Comparison of ENCODE assay signal across 10 cellular contexts in the genomic region with DNA sequence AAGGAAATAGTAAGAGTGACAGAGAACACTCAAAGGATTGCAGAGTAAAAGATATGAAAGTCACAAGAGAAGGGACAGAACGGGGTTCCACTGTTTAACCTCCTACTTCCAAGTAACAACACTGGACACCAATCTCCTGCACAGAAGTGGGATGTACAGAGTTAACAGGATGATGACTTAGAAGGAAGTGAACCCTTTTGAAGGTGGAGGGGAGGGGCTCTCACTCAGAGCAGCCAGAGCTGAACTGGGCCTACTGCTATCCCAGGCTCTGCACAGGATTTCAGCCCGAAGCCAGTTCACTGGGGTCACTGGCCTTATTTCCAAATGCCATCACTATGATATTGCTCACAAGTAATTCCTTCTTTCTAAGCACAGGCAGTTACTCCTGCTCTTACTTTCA.
DNase-seq lines count a peak whose midpoint lies in the region; ATAC-seq and TF ChIP-seq lines count a peak whose summit lies in the region.
"Had no signal": no experiment of that assay in that cellular context is flagged by ENCODE, and none has a peak within 500 bp of the region (broad histone marks: within the 10 kb centered on the region; RNA-seq: fewer than 3 reads in every experiment).

No MANE protein-coding gene starts in this region.

- H3K9me3 ChIP-seq in parathyroid adenoma (ENCODE audit: control insufficient read depth, low read length), result no peaks in the 10 kb centered on the region
- H3K9me3 ChIP-seq in suprapubic skin, result no peaks in the 10 kb centered on the region

- TF ChIP-seq CTCF in fibroblast of pulmonary artery (IDR thresholded peaks at IDR 0.05; ENCODE audit: low read length, missing control alignments) (no peak), parathyroid adenoma (IDR thresholded peaks at IDR 0.05) (no peak), suprapubic skin (IDR thresholded peaks at IDR 0.05) (no peak)

- H3K4me1 ChIP-seq in parathyroid adenoma (no peaks in the 10 kb centered on the region), suprapubic skin (peaks cover 31% of the 10 kb centered on the region)

- TF ChIP-seq POLR2A in suprapubic skin (IDR thresholded peaks at IDR 0.05), result no peak

- no peaks in the 10 kb centered on the region for H3K79me2 ChIP-seq in parathyroid adenoma

- peak overlapping the region; percentile 34 for H2AFZ ChIP-seq in parathyroid adenoma

- no peak overlapping the region for H3K9ac ChIP-seq in parathyroid adenoma

- no peaks in the 10 kb centered on the region for H3K36me3 ChIP-seq in parathyroid adenoma (ENCODE audit: control insufficient read depth, insufficient read depth, low read length)
- no peaks in the 10 kb centered on the region for H3K36me3 ChIP-seq in suprapubic skin

- peak overlapping the region; percentile 11 for H3K27ac ChIP-seq in parathyroid adenoma
- H3K27ac ChIP-seq in suprapubic skin, result no peak overlapping the region
- H3K27ac ChIP-seq: VCaP had no signal

- ATAC-seq in HG03378 (IDR thresholded peaks at IDR 0.05; ENCODE audit: unreplicated experiment), result no peak

- no peak overlapping the region for H3K4me3 ChIP-seq in fibroblast of pulmonary artery (replicated peaks; ENCODE audit: low read depth, low read length)
- no peak overlapping the region for H3K4me3 ChIP-seq in parathyroid adenoma (ENCODE audit: low read depth, low read length)
- no peak overlapping the region for H3K4me3 ChIP-seq in suprapubic skin

- DNase-seq in ELR (ENCODE audit: low read depth) (peak; percentile 67), NOMO-1 treated with dmso at 0.1 percent for 144 hours (lab: John Stamatoyannopoulos, UW; ENCODE audit: unreplicated experiment) (peak; percentile 69), fibroblast of pulmonary artery (ENCODE audit: low read depth) (peak; percentile 56), NCI-H2171 treated with DMSO at 0.1 percent for 48 hours (lab: John Stamatoyannopoulos, UW) (no peak), suprapubic skin (ENCODE audit: low spot score in 2 of 2) (no peak)
- no peak for DNase-seq in stimulated activated CD8-positive, alpha-beta memory T cell treated with anti-CD3 and anti-CD28 coated beads, Interleukin-4, amount 100 ng/mL, for 48 hours
- DNase-seq: stimulated activated CD4-positive, alpha-beta T cell treated with anti-CD3 and anti-CD28 coated beads, Interleukin-4, amount 100 ng/mL, for 4 hours had no signal

- H3K4me2 ChIP-seq in parathyroid adenoma (ENCODE audit: low read length), result no peak overlapping the region

- H3K27me3 ChIP-seq in parathyroid adenoma (ENCODE audit: control insufficient read depth, insufficient read depth, low read length), result no peaks in the 10 kb centered on the region
- H3K27me3 ChIP-seq in suprapubic skin, result no peaks in the 10 kb centered on the region

- 27% methylated on average over 2 of the region's 2 CpGs for WGBS in suprapubic skin

- TF ChIP-seq EP300 in suprapubic skin (IDR thresholded peaks at IDR 0.05), result no peak

Comparison
In these comparisons a context has a peak if more than half of its experiments do, and no peak if none do; other contexts are left out.
1. DNase-seq: peak in ELR (single experiment), NOMO-1 treated with dmso at 0.1 percent for 144 hours (single experiment) and fibroblast of pulmonary artery (single experiment); none in stimulated activated CD8-positive, alpha-beta memory T cell treated with anti-CD3 and anti-CD28 coated beads, Interleukin-4, amount 100 ng/mL, for 48 hours (single experiment), NCI-H2171 treated with DMSO at 0.1 percent for 48 hours (single experiment) and suprapubic skin (0 of 2).